ENCODE assay signal across 1 cellular context in genomic region chr2:78132391-78133370, GRCh38.
TF ChIP-seq lines count a peak whose summit lies in the region.

No MANE protein-coding gene starts in this region.

TF ChIP-seq in H1, 55 proteins besides CTCF, POLR2A, EP300 and RAD21 (continued from another document):
- TF ChIP-seq MAX (IDR thresholded peaks at IDR 0.05) = no peak
- TF ChIP-seq BACH1 (IDR thresholded peaks at IDR 0.05; ENCODE audit: low read length) = no peak
